ENCODE assay signal across 9 cellular contexts in the genomic region with DNA sequence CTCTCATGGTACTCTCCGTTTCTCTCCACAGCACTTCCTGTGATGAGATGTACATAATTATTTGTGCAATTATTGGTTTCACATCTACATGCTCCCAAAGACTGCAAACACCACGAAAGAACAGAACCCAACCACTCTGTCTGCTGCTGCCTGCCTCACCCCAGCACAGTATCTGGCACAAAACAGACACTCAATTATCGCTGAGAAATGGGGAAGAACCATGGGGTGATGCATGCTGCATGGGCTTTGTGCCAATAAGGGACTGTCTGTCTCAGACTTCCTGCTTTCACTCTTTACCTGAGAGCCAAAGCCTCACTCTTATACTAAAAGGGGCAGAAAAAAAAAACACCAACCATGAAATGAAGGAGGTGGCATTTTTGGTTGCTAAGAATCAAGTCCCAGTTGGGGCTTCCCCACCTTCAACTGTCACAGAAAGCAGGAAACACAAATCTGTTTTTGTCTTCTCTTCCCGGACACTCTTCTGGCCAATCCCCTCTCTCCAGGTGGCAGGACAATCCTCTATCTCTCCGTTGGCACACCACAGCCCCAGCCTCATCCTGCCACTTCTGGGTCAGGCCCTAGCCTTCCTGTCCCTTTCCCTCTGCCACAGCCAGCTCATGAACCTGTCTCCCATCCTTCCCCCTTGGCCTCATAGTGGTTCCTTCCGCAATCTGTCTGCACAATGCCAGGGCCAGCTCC.
DNase-seq lines count a peak whose midpoint lies in the region; ATAC-seq, FAIRE-seq and TF ChIP-seq lines count a peak whose summit lies in the region.
"Had no signal": no experiment of that assay in that cellular context is flagged by ENCODE, and none has a peak within 500 bp of the region (broad histone marks: within the 10 kb centered on the region; RNA-seq: fewer than 3 reads in every experiment).

No MANE protein-coding gene starts in this region.

- H3K36me3 Mint-ChIP-seq in activated T-cell treated with anti-CD3 and anti-CD28 coated beads, Interleukin-2, amount 50 U/mL, for 4 hours (ENCODE audit: insufficient read depth): peaks cover 9% of the 10 kb centered on the region
- peaks cover 9% of the 10 kb centered on the region for H3K36me3 Mint-ChIP-seq in stimulated activated naive CD8-positive, alpha-beta T cell treated with anti-CD3 and anti-CD28 coated beads, Interleukin-15, Interleukin-2, amounts not matched to agents 100 ng/mL and 50 ng/mL, for 24 hours (ENCODE audit: low read depth)

- ATAC-seq in HG02759 (IDR thresholded peaks at IDR 0.05; ENCODE audit: unreplicated experiment) (peak; percentile 89), lower lobe of right lung (peak; percentile 61 to 67)
- peak; percentile 73 to 74 for ATAC-seq in activated T-cell treated with anti-CD3 and anti-CD28 coated beads, Interleukin-2, amount 50 U/mL, for 4 hours

- peaks cover 55% of the 10 kb centered on the region for H3K4me1 ChIP-seq in lower lobe of right lung

- FAIRE-seq in GM18507 (lab: Jason Lieb, UNC): peak; percentile 92

- no peak for TF ChIP-seq CTCF in lower lobe of right lung (IDR thresholded peaks at IDR 0.05)

- H3K27ac Mint-ChIP-seq in stimulated activated naive CD8-positive, alpha-beta T cell treated with anti-CD3 and anti-CD28 coated beads, Interleukin-15, Interleukin-2, amounts not matched to agents 100 ng/mL and 50 ng/mL, for 24 hours: peak overlapping the region; percentile 99

- H3K27ac ChIP-seq in lower lobe of right lung: peak overlapping the region; percentile 34

- no peaks in the 10 kb centered on the region for H3K9me3 Mint-ChIP-seq in activated T-cell treated with anti-CD3 and anti-CD28 coated beads, Interleukin-2, amount 50 U/mL, for 4 hours
- H3K9me3 Mint-ChIP-seq in stimulated activated naive CD8-positive, alpha-beta T cell treated with anti-CD3 and anti-CD28 coated beads, Interleukin-15, Interleukin-2, amounts not matched to agents 100 ng/mL and 50 ng/mL, for 24 hours: no peaks in the 10 kb centered on the region

- H3K4me3 ChIP-seq in lower lobe of right lung: no peak overlapping the region

- no peaks in the 10 kb centered on the region for H3K27me3 ChIP-seq in lower lobe of right lung (ENCODE audit: low read depth)

- intact Hi-C loops in lower lobe of right lung (cut with DNase I): no loop called here

- H3K36me3 ChIP-seq in lower lobe of right lung: no peaks in the 10 kb centered on the region

- peak overlapping the region; percentile 64 for H3K4me3 Mint-ChIP-seq in activated T-cell treated with anti-CD3 and anti-CD28 coated beads, Interleukin-2, amount 50 U/mL, for 4 hours
- H3K4me3 Mint-ChIP-seq in stimulated activated naive CD8-positive, alpha-beta T cell treated with anti-CD3 and anti-CD28 coated beads, Interleukin-15, Interleukin-2, amounts not matched to agents 100 ng/mL and 50 ng/mL, for 24 hours: peak overlapping the region; percentile 81

- H3K27me3 Mint-ChIP-seq in activated T-cell treated with anti-CD3 and anti-CD28 coated beads, Interleukin-2, amount 50 U/mL, for 4 hours (ENCODE audit: low read depth): no peaks in the 10 kb centered on the region
- no peaks in the 10 kb centered on the region for H3K27me3 Mint-ChIP-seq in stimulated activated naive CD8-positive, alpha-beta T cell treated with anti-CD3 and anti-CD28 coated beads, Interleukin-15, Interleukin-2, amounts not matched to agents 100 ng/mL and 50 ng/mL, for 24 hours

- no peaks in the 10 kb centered on the region for H3K9me3 ChIP-seq in lower lobe of right lung

- H3K4me1 Mint-ChIP-seq in activated T-cell treated with anti-CD3 and anti-CD28 coated beads, Interleukin-2, amount 50 U/mL, for 4 hours (ENCODE audit: low read depth): peaks cover 58% of the 10 kb centered on the region
- peaks cover 54% of the 10 kb centered on the region for H3K4me1 Mint-ChIP-seq in stimulated activated naive CD8-positive, alpha-beta T cell treated with anti-CD3 and anti-CD28 coated beads, Interleukin-15, Interleukin-2, amounts not matched to agents 100 ng/mL and 50 ng/mL, for 24 hours (ENCODE audit: low read depth)

- DNase-seq in GM18507 (ENCODE audit: extremely low spot score, insufficient read length, low read depth) (peak; percentile 18), NOMO-1 treated with dmso at 0.1 percent for 144 hours (lab: John Stamatoyannopoulos, UW; ENCODE audit: unreplicated experiment) (peak; percentile 43), lower lobe of right lung (no peak), EL (no peak), RKO (ENCODE audit: low spot score) (no peak)
- DNase-seq in activated T-cell treated with anti-CD3 and anti-CD28 coated beads, Interleukin-2, amount 50 U/mL, for 4 hours: peak; percentile 68
- DNase-seq: IMR-90 had no signal

Comparison
In these comparisons a context has a peak if more than half of its experiments do, and no peak if none do; other contexts are left out.
1. DNase-seq: peak in GM18507 (single experiment), NOMO-1 treated with dmso at 0.1 percent for 144 hours (single experiment) and activated T-cell treated with anti-CD3 and anti-CD28 coated beads, Interleukin-2, amount 50 U/mL, for 4 hours (single experiment); none in lower lobe of right lung (single experiment), EL (single experiment) and RKO (single experiment).
2. Peak in every context shown above with its lines, with median percentiles within 50 percentile points of each other: ATAC-seq.